In the genomic region with DNA sequence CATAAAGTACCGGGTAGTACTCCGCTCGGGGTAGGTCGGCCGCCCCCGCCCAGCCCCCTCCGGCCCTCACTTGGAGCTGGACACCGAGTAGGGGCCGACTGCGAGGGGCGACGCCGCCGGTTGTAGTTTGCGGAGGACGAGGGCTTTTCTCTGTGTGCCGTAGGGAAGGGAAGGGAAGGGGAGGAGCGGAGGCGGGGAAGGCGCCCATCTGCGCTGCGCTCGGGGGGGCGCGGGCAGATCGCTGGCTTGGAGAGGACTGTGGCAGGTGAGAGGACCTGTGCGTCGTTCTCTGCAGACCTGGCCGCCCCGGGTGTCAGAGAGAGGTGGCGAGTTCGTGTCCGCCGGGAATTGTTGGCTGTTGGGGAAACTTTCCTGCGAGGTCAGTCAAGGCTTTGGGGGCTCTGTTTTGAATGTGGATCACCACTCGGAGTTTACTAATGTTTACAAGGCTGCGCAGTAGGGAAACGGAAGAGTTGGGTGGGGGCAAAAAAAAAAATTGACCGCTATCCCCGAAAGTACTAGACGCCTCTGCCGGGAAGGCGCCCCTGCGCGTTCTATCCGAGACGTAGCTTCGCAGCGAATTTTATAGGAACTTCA, we compare ENCODE assay signal across 8 cellular contexts. TPM values are rescaled to one million over a fixed set of nuclear protein-coding genes. Genes with fewer than 3 reads are reported as not detected.
DNase-seq lines count a peak whose midpoint lies in the region; ATAC-seq, FAIRE-seq and TF ChIP-seq lines count a peak whose summit lies in the region.

No MANE protein-coding gene starts in this region.

- H3K27ac ChIP-seq in breast epithelium, result peak overlapping the region; percentile 100
- peak overlapping the region; percentile 97 to 99 for H3K27ac ChIP-seq in kidney (ENCODE audit: low read depth in 2 of 2, low read length in 2 of 2)

- H3K36me3 ChIP-seq in breast epithelium (no peaks in the 10 kb centered on the region), kidney (ENCODE audit: control insufficient read depth in 1 of 2, insufficient read depth in 2 of 2, low read length in 2 of 2) (peaks cover 5 to 6% of the 10 kb centered on the region in 2 donors)

- ATAC-seq in HG03097 (IDR thresholded peaks at IDR 0.05; ENCODE audit: low FRiP score, unreplicated experiment) (peak; percentile 0), SK-N-SH treated with all-trans-retinoic acid at 6 μM for 48 hours (peak; percentile 7), GM19035 (IDR thresholded peaks at IDR 0.05; ENCODE audit: unreplicated experiment) (no peak), HG03432 (IDR thresholded peaks at IDR 0.05; ENCODE audit: unreplicated experiment) (no peak)

- H3K4me3 ChIP-seq in breast epithelium, result peak overlapping the region; percentile 93 to 98 (median 98)
- peak overlapping the region; percentile 76 to 89 for H3K4me3 ChIP-seq in kidney (ENCODE audit: low read length in 2 of 2)

- intact Hi-C loops in breast epithelium (cut with DNase I; ENCODE audit: low total_unique reads) (no loop called here), kidney (cut with DNase I) (no loop called here)

- H3K9me3 ChIP-seq in breast epithelium (no peaks in the 10 kb centered on the region), kidney (ENCODE audit: control insufficient read depth in 1 of 2, low read length in 2 of 2) (no peaks in the 10 kb centered on the region)

- TF ChIP-seq POLR2A in breast epithelium (IDR thresholded peaks at IDR 0.05), result peak; percentile 100

- peak in 10 of 14 donors; percentile 55 to 82 (median 78) for DNase-seq in C1 segment of cervical spinal cord (lab: John Stamatoyannopoulos, UW)
- peak; percentile 59 to 61 for DNase-seq in breast epithelium (ENCODE audit: low spot score in 2 of 2)
- peak; percentile 90 for DNase-seq in kidney
- peak; percentile 9 to 13 for DNase-seq in stimulated activated CD4-positive, alpha-beta T cell treated with anti-CD3 and anti-CD28 coated beads, Interleukin-1b, Interleukin-23, amount 100 ng/mL, for 1 hour (ENCODE audit: low read depth in 2 of 2)

- peaks cover 0 to 13% of the 10 kb centered on the region in 2 donors for H3K4me1 ChIP-seq in breast epithelium
- peaks cover 10 to 17% of the 10 kb centered on the region in 2 donors for H3K4me1 ChIP-seq in kidney (ENCODE audit: control insufficient read depth in 1 of 2, insufficient read depth in 1 of 2, low read depth in 1 of 2, low read length in 2 of 2)

- FAIRE-seq in kidney (lab: Jason Lieb, UNC), result no peak

- peak in 2 of 3 donors; percentile 31 to 38 for TF ChIP-seq CTCF in breast epithelium (IDR thresholded peaks at IDR 0.05)
- TF ChIP-seq CTCF in kidney (IDR thresholded peaks at IDR 0.05; ENCODE audit: borderline replicate concordance, extremely low read depth, insufficient read depth), result no peak

- H3K27me3 ChIP-seq in breast epithelium, result no peaks in the 10 kb centered on the region

- H3K9ac ChIP-seq in kidney (ENCODE audit: low read length in 2 of 2), result peak overlapping the region; percentile 90 to 93

TF ChIP-seq in SK-N-SH treated with all-trans-retinoic acid at 6 μM for 48 hours, 23 proteins besides CTCF, POLR2A, EP300 and RAD21:
- TF ChIP-seq, protein P1, sequence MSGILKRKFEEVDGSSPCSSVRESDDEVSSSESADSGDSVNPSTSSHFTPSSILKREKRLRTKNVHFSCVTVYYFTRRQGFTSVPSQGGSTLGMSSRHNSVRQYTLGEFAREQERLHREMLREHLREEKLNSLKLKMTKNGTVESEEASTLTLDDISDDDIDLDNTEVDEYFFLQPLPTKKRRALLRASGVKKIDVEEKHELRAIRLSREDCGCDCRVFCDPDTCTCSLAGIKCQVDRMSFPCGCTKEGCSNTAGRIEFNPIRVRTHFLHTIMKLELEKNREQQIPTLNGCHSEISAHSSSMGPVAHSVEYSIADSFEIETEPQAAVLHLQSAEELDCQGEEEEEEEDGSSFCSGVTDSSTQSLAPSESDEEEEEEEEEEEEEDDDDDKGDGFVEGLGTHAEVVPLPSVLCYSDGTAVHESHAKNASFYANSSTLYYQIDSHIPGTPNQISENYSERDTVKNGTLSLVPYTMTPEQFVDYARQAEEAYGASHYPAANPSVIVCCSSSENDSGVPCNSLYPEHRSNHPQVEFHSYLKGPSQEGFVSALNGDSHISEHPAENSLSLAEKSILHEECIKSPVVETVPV (CRISPR knock-in tag; IDR thresholded peaks at IDR 0.05), result no peak
- TF ChIP-seq, protein P2, sequence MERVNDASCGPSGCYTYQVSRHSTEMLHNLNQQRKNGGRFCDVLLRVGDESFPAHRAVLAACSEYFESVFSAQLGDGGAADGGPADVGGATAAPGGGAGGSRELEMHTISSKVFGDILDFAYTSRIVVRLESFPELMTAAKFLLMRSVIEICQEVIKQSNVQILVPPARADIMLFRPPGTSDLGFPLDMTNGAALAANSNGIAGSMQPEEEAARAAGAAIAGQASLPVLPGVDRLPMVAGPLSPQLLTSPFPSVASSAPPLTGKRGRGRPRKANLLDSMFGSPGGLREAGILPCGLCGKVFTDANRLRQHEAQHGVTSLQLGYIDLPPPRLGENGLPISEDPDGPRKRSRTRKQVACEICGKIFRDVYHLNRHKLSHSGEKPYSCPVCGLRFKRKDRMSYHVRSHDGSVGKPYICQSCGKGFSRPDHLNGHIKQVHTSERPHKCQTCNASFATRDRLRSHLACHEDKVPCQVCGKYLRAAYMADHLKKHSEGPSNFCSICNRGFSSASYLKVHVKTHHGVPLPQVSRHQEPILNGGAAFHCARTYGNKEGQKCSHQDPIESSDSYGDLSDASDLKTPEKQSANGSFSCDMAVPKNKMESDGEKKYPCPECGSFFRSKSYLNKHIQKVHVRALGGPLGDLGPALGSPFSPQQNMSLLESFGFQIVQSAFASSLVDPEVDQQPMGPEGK (CRISPR knock-in tag; IDR thresholded peaks at IDR 0.05; ENCODE audit: borderline replicate concordance), result peak; percentile 93
- TF ChIP-seq, protein P3, sequence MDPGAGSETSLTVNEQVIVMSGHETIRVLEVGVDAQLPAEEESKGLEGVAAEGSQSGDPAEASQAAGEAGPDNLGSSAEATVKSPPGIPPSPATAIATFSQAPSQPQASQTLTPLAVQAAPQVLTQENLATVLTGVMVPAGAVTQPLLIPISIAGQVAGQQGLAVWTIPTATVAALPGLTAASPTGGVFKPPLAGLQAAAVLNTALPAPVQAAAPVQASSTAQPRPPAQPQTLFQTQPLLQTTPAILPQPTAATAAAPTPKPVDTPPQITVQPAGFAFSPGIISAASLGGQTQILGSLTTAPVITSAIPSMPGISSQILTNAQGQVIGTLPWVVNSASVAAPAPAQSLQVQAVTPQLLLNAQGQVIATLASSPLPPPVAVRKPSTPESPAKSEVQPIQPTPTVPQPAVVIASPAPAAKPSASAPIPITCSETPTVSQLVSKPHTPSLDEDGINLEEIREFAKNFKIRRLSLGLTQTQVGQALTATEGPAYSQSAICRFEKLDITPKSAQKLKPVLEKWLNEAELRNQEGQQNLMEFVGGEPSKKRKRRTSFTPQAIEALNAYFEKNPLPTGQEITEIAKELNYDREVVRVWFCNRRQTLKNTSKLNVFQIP (CRISPR knock-in tag; IDR thresholded peaks at IDR 0.05; ENCODE audit: borderline replicate concordance, low read depth), result no peak
- TF ChIP-seq RARB (CRISPR knock-in tag; IDR thresholded peaks at IDR 0.05) (0 out of 2 replicates have a peak, but pooled peaks have one; percentile 60), TCF4 (CRISPR knock-in tag; IDR thresholded peaks at IDR 0.05; ENCODE audit: borderline replicate concordance) (no peak), TOX (CRISPR knock-in tag; IDR thresholded peaks at IDR 0.05; ENCODE audit: borderline replicate concordance) (0 out of 2 replicates have a peak, but pooled peaks have one; percentile 54)

RNA-seq across cellular contexts. Expression of a gene that starts 1.4 kb away (rescaled TPM):
- total RNA-seq in breast epithelium (10 to 100 TPM; 21.0 to 26.1 (median 26.1) TPM), kidney (12.4 TPM)
- 7.8 TPM for polyA plus RNA-seq in kidney (ENCODE audit: insufficient read depth, low read depth, low replicate concordance)

RNA-seq across cellular contexts. Expression of a gene that starts 9.0 kb away (rescaled TPM):
- total RNA-seq in breast epithelium (10 to 100 TPM; 59.8 to 79.8 (median 61.6) TPM), kidney (57.9 TPM)
- polyA plus RNA-seq in kidney (ENCODE audit: insufficient read depth, low read depth, low replicate concordance), result 57.1 TPM

Comparison
In these comparisons a context has a peak if more than half of its experiments do, and no peak if none do; other contexts are left out.
1. DNase-seq: peak in every context shown above with its lines; median percentile 90 in kidney; 78 in C1 segment of cervical spinal cord; 60 in breast epithelium; 11 in stimulated activated CD4-positive, alpha-beta T cell treated with anti-CD3 and anti-CD28 coated beads, Interleukin-1b, Interleukin-23, amount 100 ng/mL, for 1 hour.
2. ATAC-seq: peak in HG03097 (single experiment) and SK-N-SH treated with all-trans-retinoic acid at 6 μM for 48 hours (single experiment); none in GM19035 (single experiment) and HG03432 (single experiment).